Comparison of ENCODE assay signal across 8 cellular contexts in genomic region chr6:31546339-31546961, GRCh38. TPM values are rescaled to one million over a fixed set of nuclear protein-coding genes. Genes with fewer than 3 reads are reported as not detected.
DNase-seq lines count a peak whose midpoint lies in the region; ATAC-seq and TF ChIP-seq lines count a peak whose summit lies in the region.

TSS of gene ATP6V1G2 (minus strand) at chr6:31546608. CDS start at chr6:31546559, 49 bp downstream.

- TF ChIP-seq CTCF in psoas muscle (IDR thresholded peaks at IDR 0.05): peak; percentile 94

- 4 to 8% (median 6%) methylated on average over 11 of the region's 11 CpGs for WGBS in psoas muscle, 3 donors
- WGBS in urinary bladder: 4% methylated on average over 11 of the region's 11 CpGs

- H3K4me1 Mint-ChIP-seq in T-helper 17 cell: peaks cover 35% of the 10 kb centered on the region

- no peaks in the 10 kb centered on the region for H3K27me3 Mint-ChIP-seq in T-helper 17 cell

- DNase-seq in ELR (ENCODE audit: low read depth): peak; percentile 93
- DNase-seq in NCI-H1694 (lab: John Stamatoyannopoulos, UW): peak; percentile 95
- DNase-seq in T-helper 17 cell: peak; percentile 69 to 82 (median 74)
- DNase-seq in amygdala (lab: John Stamatoyannopoulos, UW): peak; percentile 27 to 94 (median 86)
- peak; percentile 91 for DNase-seq in left ventricle myocardium superior
- peak; percentile 88 to 92 for DNase-seq in psoas muscle

- no peaks in the 10 kb centered on the region for H3K27me3 ChIP-seq in psoas muscle (ENCODE audit: insufficient read depth in 3 of 3, low read length in 2 of 3)

- peaks cover 2% of the 10 kb centered on the region for H3K36me3 Mint-ChIP-seq in T-helper 17 cell (ENCODE audit: low read depth)

- H3K4me1 ChIP-seq in psoas muscle (peaks cover 19% of the 10 kb centered on the region), urinary bladder (ENCODE audit: insufficient read depth) (peaks cover 2% of the 10 kb centered on the region)

- H3K27ac Mint-ChIP-seq in T-helper 17 cell: peak within 1 kb of the TSS; percentile 94

- peak within 1 kb of the TSS; percentile 86 for H3K27ac ChIP-seq in psoas muscle
- peak within 1 kb of the TSS; percentile 53 for H3K27ac ChIP-seq in urinary bladder (ENCODE audit: low read depth)

- intact Hi-C loops in left ventricle myocardium superior (cut with micrococcal nuclease): loop anchor here (2.0 kb wide), 1 partner anchor 52 kb away; no protein-coding TSS in a partner anchor
- intact Hi-C loops in psoas muscle (cut with DNase I): loop anchor here (1.0 to 10.0 kb wide), 9 partner anchors 36 to 418 kb away; partner anchors contain the start of genes LTB (in 2 of the 2), AIF1 (in 1 of the 2), C6orf47 (in 1 of the 2) and EHMT2 (in 1 of the 2)

- peak within 1 kb of the TSS; percentile 98 for H3K4me3 Mint-ChIP-seq in T-helper 17 cell

- peak within 1 kb of the TSS; percentile 71 for H3K4me3 ChIP-seq in psoas muscle
- H3K4me3 ChIP-seq in urinary bladder (ENCODE audit: low read depth, low read length): peak within 1 kb of the TSS; percentile 29

- H3K9me3 ChIP-seq in T-helper 17 cell (ENCODE audit: control insufficient read depth, low read length, poor library complexity, severe bottlenecking): no peaks in the 10 kb centered on the region
- no peaks in the 10 kb centered on the region for H3K9me3 ChIP-seq in psoas muscle

- H3K36me3 ChIP-seq in psoas muscle (ENCODE audit: insufficient read depth in 1 of 2, low read depth in 1 of 2): peaks cover 2 to 29% of the 10 kb centered on the region in 2 donors
- H3K36me3 ChIP-seq in urinary bladder (ENCODE audit: insufficient read depth): no peaks in the 10 kb centered on the region

- peak; percentile 48 for ATAC-seq in HG02759 (IDR thresholded peaks at IDR 0.05; ENCODE audit: unreplicated experiment)
- peak; percentile 64 for ATAC-seq in T-helper 17 cell
- ATAC-seq in left ventricle myocardium superior: peak; percentile 79
- peak; percentile 80 to 84 (median 82) for ATAC-seq in psoas muscle

RNA-seq across cellular contexts. Expression of gene ATP6V1G2, which starts in this region (rescaled TPM):
- 1 to 10 TPM; 1.4 to 2.0 TPM for total RNA-seq in T-helper 17 cell
- 2.1 TPM for total RNA-seq in left ventricle myocardium superior
- total RNA-seq in psoas muscle: 1 to 10 TPM in 2 of 4 donors, under 1 TPM in 2; 0.66 to 2.8 (median 0.94) TPM
- polyA plus RNA-seq in psoas muscle: 1 to 10 TPM in 2 of 3 donors, under 1 TPM in 1; 0.95 to 4.7 (median 1.7) TPM
- 3.3 TPM for total RNA-seq in urinary bladder
- 3.8 TPM for polyA plus RNA-seq in urinary bladder

Comparison
In these comparisons a context has a peak if more than half of its experiments do, and no peak if none do; other contexts are left out.
1. Peak in every context shown above with its lines: DNase-seq, ATAC-seq, H3K4me3 ChIP-seq and H3K27ac ChIP-seq.